In the genomic region with DNA sequence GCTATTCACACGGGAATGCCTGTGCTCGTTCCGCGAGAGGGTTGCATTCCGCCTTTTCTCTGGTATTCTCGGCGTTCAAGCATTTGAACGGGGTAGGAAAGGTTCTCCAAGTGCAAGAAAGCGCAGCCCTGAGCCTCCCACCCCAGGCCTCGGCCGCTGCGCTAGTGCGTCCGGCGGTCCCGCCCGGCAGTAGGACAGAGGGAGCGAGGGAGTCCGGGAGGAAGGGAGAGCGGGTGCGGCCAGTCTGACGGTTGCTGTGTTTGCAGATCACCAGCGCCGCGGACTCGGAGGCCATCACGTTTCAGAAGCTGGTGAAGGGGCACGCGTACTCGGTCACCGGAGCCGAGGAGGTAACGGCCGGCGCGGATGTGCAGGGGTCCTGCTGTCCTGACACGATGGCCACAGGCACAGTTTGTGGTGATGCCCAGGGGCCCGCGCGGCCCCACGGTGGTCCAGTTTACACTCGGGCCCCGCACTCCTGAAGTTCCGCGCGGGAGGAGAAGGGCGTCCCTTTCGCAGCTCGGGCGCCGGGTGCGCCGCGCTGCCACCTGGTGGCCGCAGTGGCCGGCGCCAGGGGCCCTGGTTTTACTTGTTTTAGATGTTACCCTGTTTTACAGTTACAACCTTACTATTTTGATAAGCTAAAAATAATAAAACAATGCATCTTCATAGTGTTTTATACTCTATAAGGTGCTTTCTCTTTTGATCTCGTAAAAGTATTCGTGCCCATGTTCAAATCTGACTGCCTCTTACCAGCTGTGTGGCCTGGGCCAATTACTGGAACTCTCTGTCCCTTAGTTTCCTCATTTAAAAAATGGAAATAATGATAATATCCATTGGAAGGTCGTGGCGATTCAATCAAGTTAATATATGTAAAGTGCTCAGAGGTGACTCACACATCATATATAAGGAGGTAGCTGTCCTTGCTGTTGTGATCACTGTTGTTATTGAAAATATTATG, we compare ENCODE assay signal across 8 cellular contexts. TPM values are rescaled to one million over a fixed set of nuclear protein-coding genes. Genes with fewer than 3 reads are reported as not detected.
DNase-seq lines count a peak whose midpoint lies in the region; ATAC-seq and TF ChIP-seq lines count a peak whose summit lies in the region.

No MANE protein-coding gene starts in this region.

- H3K36me3 Mint-ChIP-seq in CD14-positive monocyte, result peaks cover 86 to 90% of the 10 kb centered on the region in 2 donors

- H3K4me1 ChIP-seq in Karpas-422 (ENCODE audit: low read length), result no peaks in the 10 kb centered on the region
- H3K4me1 ChIP-seq in liver (ENCODE audit: control insufficient read depth in 4 of 4, insufficient read depth in 4 of 4, low read length in 3 of 4), result peaks cover 0 to 12% (median 7%) of the 10 kb centered on the region in 4 donors

- no peaks in the 10 kb centered on the region for H3K79me2 ChIP-seq in Karpas-422 (ENCODE audit: low read length)

- H3K27ac Mint-ChIP-seq in CD14-positive monocyte, result peak overlapping the region in 5 of 7 donors; percentile 5 to 87 (median 42)

- no peaks in the 10 kb centered on the region for H4K20me1 ChIP-seq in Karpas-422 (ENCODE audit: insufficient read depth, low read depth, low read length)

- intact Hi-C loops in CD14-positive monocyte (cut with micrococcal nuclease), result loop anchor here (2.0 to 5.0 kb wide), 3 partner anchors 34 to 50 kb away; partner anchors contain the start of gene CAPN2 (in 1 of the 2)

- no peaks in the 10 kb centered on the region for H3K36me3 ChIP-seq in Karpas-422 (ENCODE audit: insufficient read depth, low read length)
- peaks cover 0 to 12% (median 6%) of the 10 kb centered on the region in 4 donors for H3K36me3 ChIP-seq in liver (ENCODE audit: control insufficient read depth in 4 of 4, insufficient read depth in 3 of 4, low read depth in 1 of 4, low read length in 3 of 4)

- H3K4me2 ChIP-seq in Karpas-422 (ENCODE audit: low read depth, low read length, poor library complexity, severe bottlenecking), result no peak overlapping the region

- TF ChIP-seq CTCF in CD14-positive monocyte (IDR thresholded peaks at IDR 0.05) (peak; percentile 97), liver (IDR thresholded peaks at IDR 0.05; ENCODE audit: low read depth, low read length, missing input control) (peak; percentile 91)

- peaks cover 24% of the 10 kb centered on the region for H3K4me1 Mint-ChIP-seq in CD14-positive monocyte

- H3K27me3 ChIP-seq in Karpas-422 (ENCODE audit: low read length) (no peaks in the 10 kb centered on the region), liver (ENCODE audit: control insufficient read depth in 4 of 4, insufficient read depth in 4 of 4, low read length in 3 of 4) (no peaks in the 10 kb centered on the region)

- peak; percentile 68 for ATAC-seq in GM21360 (IDR thresholded peaks at IDR 0.05; ENCODE audit: unreplicated experiment)

- H3K27me3 Mint-ChIP-seq in CD14-positive monocyte (ENCODE audit: low read depth in 3 of 3), result peaks cover 0 to 2% (median 0%) of the 10 kb centered on the region in 3 donors

- no peak overlapping the region for H3K27ac ChIP-seq in Karpas-422 (ENCODE audit: low read length)
- H3K27ac ChIP-seq in liver (ENCODE audit: low read depth in 1 of 2, low read length in 2 of 2), result peak overlapping the region; percentile 22 to 51

- no peaks in the 10 kb centered on the region for H3K9me3 Mint-ChIP-seq in CD14-positive monocyte

- H3K4me3 Mint-ChIP-seq in CD14-positive monocyte, result peak overlapping the region; percentile 77 to 83

- peak; percentile 87 to 89 for TF ChIP-seq RAD21 in liver (IDR thresholded peaks at IDR 0.05)

- 7% methylated on average over 61 of the region's 61 CpGs for WGBS in liver

- no peak overlapping the region for H2AFZ ChIP-seq in Karpas-422 (ENCODE audit: low read length)

- no peak overlapping the region for H3K4me3 ChIP-seq in Karpas-422 (ENCODE audit: low read length)
- H3K4me3 ChIP-seq in liver (ENCODE audit: low read depth in 1 of 3, low read length in 3 of 3), result peak overlapping the region; percentile 44 to 73 (median 56)

- no peaks in the 10 kb centered on the region for H3K9me2 ChIP-seq in Karpas-422 (replicated peaks; ENCODE audit: insufficient read depth, low read length)

- no peak overlapping the region for H3K9ac ChIP-seq in Karpas-422 (ENCODE audit: low read length)
- peak overlapping the region; percentile 30 to 47 for H3K9ac ChIP-seq in liver (ENCODE audit: low read depth in 1 of 2, low read length in 2 of 2)

- DNase-seq in CD14-positive monocyte (ENCODE audit: low spot score), result peak; percentile 57
- peak; percentile 70 for DNase-seq in Karpas-422
- peak; percentile 35 to 50 for DNase-seq in activated CD4-positive, alpha-beta T cell treated with anti-CD3 and anti-CD28 coated beads, Interleukin-2, amount 50 U/mL, for 24 hours (ENCODE audit: low read depth in 1 of 2, low spot score in 1 of 2)
- DNase-seq in dermis blood vessel endothelial cell, result peak; percentile 77
- DNase-seq in stimulated activated CD4-positive, alpha-beta T cell treated with anti-CD3 and anti-CD28 coated beads, Interleukin-4, amount 100 ng/mL, for 1 hour, result peak; percentile 71
- DNase-seq in NCI-H2029 (lab: John Stamatoyannopoulos, UW), result no peak

- no peaks in the 10 kb centered on the region for H3K9me3 ChIP-seq in Karpas-422 (ENCODE audit: low read length)
- no peaks in the 10 kb centered on the region for H3K9me3 ChIP-seq in liver (ENCODE audit: control insufficient read depth in 4 of 4, low read length in 3 of 4)

TF ChIP-seq in liver, 16 proteins besides CTCF, POLR2A, EP300 and RAD21:
- TF ChIP-seq TAF1 (conservative IDR thresholded peaks at IDR 0.05) (no peak), GABPA (IDR thresholded peaks at IDR 0.05 in 1 of 2, conservative IDR thresholded peaks at IDR 0.05 in 1 of 2) (no peak), ATF3 (IDR thresholded peaks at IDR 0.05) (no peak), YY1 (IDR thresholded peaks at IDR 0.05) (peak; percentile 67), HNF4G (IDR thresholded peaks at IDR 0.05) (no peak), RXRA (IDR thresholded peaks at IDR 0.05) (no peak), SP1 (IDR thresholded peaks at IDR 0.05) (no peak)
- TF ChIP-seq, protein P1, sequence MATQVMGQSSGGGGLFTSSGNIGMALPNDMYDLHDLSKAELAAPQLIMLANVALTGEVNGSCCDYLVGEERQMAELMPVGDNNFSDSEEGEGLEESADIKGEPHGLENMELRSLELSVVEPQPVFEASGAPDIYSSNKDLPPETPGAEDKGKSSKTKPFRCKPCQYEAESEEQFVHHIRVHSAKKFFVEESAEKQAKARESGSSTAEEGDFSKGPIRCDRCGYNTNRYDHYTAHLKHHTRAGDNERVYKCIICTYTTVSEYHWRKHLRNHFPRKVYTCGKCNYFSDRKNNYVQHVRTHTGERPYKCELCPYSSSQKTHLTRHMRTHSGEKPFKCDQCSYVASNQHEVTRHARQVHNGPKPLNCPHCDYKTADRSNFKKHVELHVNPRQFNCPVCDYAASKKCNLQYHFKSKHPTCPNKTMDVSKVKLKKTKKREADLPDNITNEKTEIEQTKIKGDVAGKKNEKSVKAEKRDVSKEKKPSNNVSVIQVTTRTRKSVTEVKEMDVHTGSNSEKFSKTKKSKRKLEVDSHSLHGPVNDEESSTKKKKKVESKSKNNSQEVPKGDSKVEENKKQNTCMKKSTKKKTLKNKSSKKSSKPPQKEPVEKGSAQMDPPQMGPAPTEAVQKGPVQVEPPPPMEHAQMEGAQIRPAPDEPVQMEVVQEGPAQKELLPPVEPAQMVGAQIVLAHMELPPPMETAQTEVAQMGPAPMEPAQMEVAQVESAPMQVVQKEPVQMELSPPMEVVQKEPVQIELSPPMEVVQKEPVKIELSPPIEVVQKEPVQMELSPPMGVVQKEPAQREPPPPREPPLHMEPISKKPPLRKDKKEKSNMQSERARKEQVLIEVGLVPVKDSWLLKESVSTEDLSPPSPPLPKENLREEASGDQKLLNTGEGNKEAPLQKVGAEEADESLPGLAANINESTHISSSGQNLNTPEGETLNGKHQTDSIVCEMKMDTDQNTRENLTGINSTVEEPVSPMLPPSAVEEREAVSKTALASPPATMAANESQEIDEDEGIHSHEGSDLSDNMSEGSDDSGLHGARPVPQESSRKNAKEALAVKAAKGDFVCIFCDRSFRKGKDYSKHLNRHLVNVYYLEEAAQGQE (IDR thresholded peaks at IDR 0.05), result peak; percentile 16

RNA-seq across cellular contexts. Expression of gene CAPN2, which starts 36.7 kb away (rescaled TPM):
- 100 to 1,000 TPM; 127 to 182 TPM for polyA plus RNA-seq in CD14-positive monocyte
- total RNA-seq in Karpas-422 (2014; rRNA removed; shearing (Covaris generic); ENCODE audit: low replicate concordance), result not detected in 2 replicates
- 159 and 248 TPM in 2 replicates for total RNA-seq in dermis blood vessel endothelial cell
- 10 to 100 TPM; 11.2 to 20.7 TPM for total RNA-seq in liver
- 10 to 100 TPM; 11.5 to 19.4 TPM for polyA plus RNA-seq in liver

Comparison
In these comparisons a context has a peak if more than half of its experiments do, and no peak if none do; other contexts are left out.
1. RNA of gene CAPN2, which starts 36.7 kb away (total RNA-seq): 159 to 248 TPM in dermis blood vessel endothelial cell and 11.2 to 20.7 TPM in liver; not detected in Karpas-422; every median in the first group is over 10 times any median in the second.